In genomic region chr7:12423355-12423994, GRCh38 we compare ENCODE assay signal across 16 cellular contexts. TPM values are rescaled to one million over a fixed set of nuclear protein-coding genes. Genes with fewer than 3 reads are reported as not detected.
DNase-seq lines count a peak whose midpoint lies in the region; ATAC-seq and TF ChIP-seq lines count a peak whose summit lies in the region.
"Had no signal": no experiment of that assay in that cellular context is flagged by ENCODE, and none has a peak within 500 bp of the region (broad histone marks: within the 10 kb centered on the region; RNA-seq: fewer than 3 reads in every experiment).

No MANE protein-coding gene starts in this region.

- H3K9me3 ChIP-seq in PC-9 (ENCODE audit: insufficient read depth, low read depth) (peaks cover 8% of the 10 kb centered on the region; the same call in 1 of the 2 replicates), osteoblast (ENCODE audit: low read depth, low read length) (no peaks in the 10 kb centered on the region), mucosa of descending colon (no peaks in the 10 kb centered on the region)
- no peaks in the 10 kb centered on the region for H3K9me3 ChIP-seq in naive thymus-derived CD4-positive, alpha-beta T cell (ENCODE audit: control insufficient read depth in 2 of 3, low read length in 3 of 3)
- H3K9me3 ChIP-seq: SJCRH30 had no signal

- ATAC-seq in mucosa of descending colon: no peak
- no peak for ATAC-seq in HG03521 (IDR thresholded peaks at IDR 0.05; ENCODE audit: unreplicated experiment)
- ATAC-seq in naive thymus-derived CD4-positive, alpha-beta T cell: no peak
- ATAC-seq: CD8-positive, alpha-beta T cell; left ventricle myocardium superior had no signal

- BruUV-seq in PC-9 (replicated peaks; lab: Mats Ljungman, UMichigan): TSS peak; percentile 69

- CTCF ChIA-PET in PC-9 (lab: Charles Lee): interaction anchor here (1.1 kb wide), 1 partner anchor 35 kb away, joined by 3 read pairs; no protein-coding TSS in a partner anchor
- CTCF ChIA-PET in naive thymus-derived CD4-positive, alpha-beta T cell (lab: Charles Lee): no interaction called here

- POLR2A ChIA-PET in PC-9 (lab: Charles Lee; ENCODE audit: unreplicated experiment): no interaction called here
- POLR2A ChIA-PET in naive thymus-derived CD4-positive, alpha-beta T cell (lab: Charles Lee): no interaction called here

- DNase-seq in GM04503 (ENCODE audit: low read depth) (peak; percentile 29), PC-9 (peak in 1 of 2 experiments; percentile 91), epithelial cell of prostate (ENCODE audit: low read depth, low spot score) (no peak), osteoblast (ENCODE audit: insufficient read length, low spot score, missing footprints) (peak; percentile 77), mucosa of descending colon (no peak), NCI-H524 (lab: John Stamatoyannopoulos, UW) (no peak)
- no peak for DNase-seq in naive thymus-derived CD4-positive, alpha-beta T cell
- DNase-seq: activated naive CD4-positive, alpha-beta T cell treated with anti-CD3 and anti-CD28 coated beads, Interleukin-2, amount 50 U/mL, for 16 hours; CD8-positive, alpha-beta T cell; left ventricle myocardium superior; NCI-H2029 treated with DMSO at 0.1 percent for 48 hours; NK-92 treated with Interleukin-12 subunit alpha and Interleukin-12 subunit beta, amount 100 ng/mL, for 24 hours; sigmoid colon; SJCRH30; WERI-Rb-1 had no signal

- H3K9me2 ChIP-seq in PC-9 (ENCODE audit: insufficient read depth): no peaks in the 10 kb centered on the region

- H3F3A ChIP-seq in PC-9 (ENCODE audit: insufficient read depth, low read depth): peaks cover 24% of the 10 kb centered on the region

- H3K9me3 Mint-ChIP-seq in naive thymus-derived CD4-positive, alpha-beta T cell: peaks cover 0 to 10% (median 2%) of the 10 kb centered on the region in 11 donors
- H3K9me3 Mint-ChIP-seq: CD8-positive, alpha-beta T cell had no signal

- H3K4me3 Mint-ChIP-seq in naive thymus-derived CD4-positive, alpha-beta T cell: no peak overlapping the region
- H3K4me3 Mint-ChIP-seq: CD8-positive, alpha-beta T cell had no signal

- H3K4me1 ChIP-seq in PC-9 (replicated peaks; ENCODE audit: insufficient read depth): peaks cover 37% of the 10 kb centered on the region
- H3K4me1 ChIP-seq in osteoblast (ENCODE audit: insufficient read depth, low read length): peaks cover 23% of the 10 kb centered on the region
- H3K4me1 ChIP-seq in mucosa of descending colon (ENCODE audit: low read depth): no peaks in the 10 kb centered on the region
- no peaks in the 10 kb centered on the region for H3K4me1 ChIP-seq in naive thymus-derived CD4-positive, alpha-beta T cell (ENCODE audit: control insufficient read depth in 2 of 2, insufficient read depth in 2 of 2, low read length in 2 of 2)
- H3K4me1 ChIP-seq: sigmoid colon had no signal

- no peaks in the 10 kb centered on the region for H3K27me3 ChIP-seq in PC-9 (ENCODE audit: insufficient read depth, low read depth)
- H3K27me3 ChIP-seq in osteoblast (ENCODE audit: insufficient read depth, low read length): no peaks in the 10 kb centered on the region
- no peaks in the 10 kb centered on the region for H3K27me3 ChIP-seq in naive thymus-derived CD4-positive, alpha-beta T cell (ENCODE audit: control insufficient read depth in 2 of 2, insufficient read depth in 2 of 2, low read length in 2 of 2)
- H3K27me3 ChIP-seq: sigmoid colon, SJCRH30 had no signal

- H4K20me1 ChIP-seq in PC-9 (ENCODE audit: insufficient read depth) (no peaks in the 10 kb centered on the region), osteoblast (ENCODE audit: insufficient read depth, low read length) (no peaks in the 10 kb centered on the region)

- peak overlapping the region; percentile 39; the same call in 1 of the 2 replicates for H3K4me3 ChIP-seq in PC-9
- peak overlapping the region; percentile 48 for H3K4me3 ChIP-seq in osteoblast (ENCODE audit: insufficient read depth, low read length)
- H3K4me3 ChIP-seq in mucosa of descending colon: no peak overlapping the region
- no peak overlapping the region for H3K4me3 ChIP-seq in naive thymus-derived CD4-positive, alpha-beta T cell (ENCODE audit: low read length)
- H3K4me3 ChIP-seq: sigmoid colon, SJCRH30 had no signal

- no peaks in the 10 kb centered on the region for H3K36me3 Mint-ChIP-seq in naive thymus-derived CD4-positive, alpha-beta T cell
- H3K36me3 Mint-ChIP-seq: CD8-positive, alpha-beta T cell had no signal

- H3K27me3 Mint-ChIP-seq in naive thymus-derived CD4-positive, alpha-beta T cell: peaks cover 3 to 19% (median 13%) of the 10 kb centered on the region in 5 donors

- no peak overlapping the region for H3K27ac Mint-ChIP-seq in naive thymus-derived CD4-positive, alpha-beta T cell
- H3K27ac Mint-ChIP-seq: CD8-positive, alpha-beta T cell had no signal

- TF ChIP-seq CTCF in PC-9 (conservative IDR thresholded peaks at IDR 0.05) (no peak), osteoblast (IDR thresholded peaks at IDR 0.05; ENCODE audit: extremely low read depth, low read depth, low read length) (no peak), mucosa of descending colon (IDR thresholded peaks at IDR 0.05) (no peak)

- H3K4me1 Mint-ChIP-seq in naive thymus-derived CD4-positive, alpha-beta T cell: no peaks in the 10 kb centered on the region

- H2AFZ ChIP-seq in PC-9: peak overlapping the region; percentile 52
- peak overlapping the region; percentile 57 for H2AFZ ChIP-seq in osteoblast (ENCODE audit: low read length)

- H3K4me2 ChIP-seq in PC-9 (peak overlapping the region; percentile 61), osteoblast (ENCODE audit: insufficient read depth, low read length) (peak overlapping the region; percentile 74)

- H3K36me3 ChIP-seq in PC-9 (ENCODE audit: low read depth) (no peaks in the 10 kb centered on the region), osteoblast (ENCODE audit: insufficient read depth, low read length) (no peaks in the 10 kb centered on the region), mucosa of descending colon (ENCODE audit: low read depth) (no peaks in the 10 kb centered on the region)
- H3K36me3 ChIP-seq in naive thymus-derived CD4-positive, alpha-beta T cell (ENCODE audit: control insufficient read depth in 2 of 3, insufficient read depth in 3 of 3, low read length in 3 of 3): no peaks in the 10 kb centered on the region
- H3K36me3 ChIP-seq: sigmoid colon, SJCRH30, WERI-Rb-1 had no signal

- intact Hi-C loops in PC-9 (cut with micrococcal nuclease; ENCODE audit: unreplicated experiment): loop anchor here (1.0 kb wide), 1 partner anchor 20 kb away; the partner anchor contains the start of gene VWDE
- intact Hi-C loops in mucosa of descending colon (cut with DNase I, micrococcal nuclease): no loop called here
- intact Hi-C loops in naive thymus-derived CD4-positive, alpha-beta T cell (cut with micrococcal nuclease): no loop called here

- H3K27ac ChIP-seq in PC-9: peak overlapping the region; percentile 86
- H3K27ac ChIP-seq in epithelial cell of prostate: peak overlapping the region; percentile 56
- no peak overlapping the region for H3K27ac ChIP-seq in osteoblast (ENCODE audit: low read depth, low read length)
- H3K27ac ChIP-seq in naive thymus-derived CD4-positive, alpha-beta T cell (ENCODE audit: low read depth, low read length): no peak overlapping the region
- H3K27ac ChIP-seq: sigmoid colon, SJCRH30, WERI-Rb-1 had no signal

- H3K79me2 ChIP-seq in PC-9 (ENCODE audit: low read depth) (no peaks in the 10 kb centered on the region), osteoblast (ENCODE audit: insufficient read depth, low read length) (no peaks in the 10 kb centered on the region)

RNA-seq across cellular contexts. Expression of gene VWDE, which starts 19.8 kb away (rescaled TPM):
- total RNA-seq in PC-9 (2021) (27.3 and 28.8 TPM in 2 replicates), osteoblast (under 0.01 TPM in 1 of 2 replicates, not detected in the other), mucosa of descending colon (1 to 10 TPM; 1.3 to 1.8 (median 1.4) TPM)
- 1 to 10 TPM; 1.3 to 4.9 (median 3.9) TPM for total RNA-seq in naive thymus-derived CD4-positive, alpha-beta T cell
- under 1 TPM; 0.13 to 0.76 TPM for polyA plus RNA-seq in naive thymus-derived CD4-positive, alpha-beta T cell
- total RNA-seq: left ventricle myocardium superior, SJCRH30 had no signal

Comparison
In these comparisons a context has a peak if more than half of its experiments do, and no peak if none do; other contexts are left out.
1. DNase-seq: peak in GM04503 (single experiment) and osteoblast (single experiment); none in epithelial cell of prostate (single experiment), mucosa of descending colon (0 of 3), NCI-H524 (0 of 2) and naive thymus-derived CD4-positive, alpha-beta T cell (0 of 9).
2. H3K27ac ChIP-seq: peak in PC-9 (single experiment) and epithelial cell of prostate (single experiment); none in osteoblast (single experiment) and naive thymus-derived CD4-positive, alpha-beta T cell (single experiment).
3. H3K4me3 ChIP-seq: peak in PC-9 (single experiment) and osteoblast (single experiment); none in mucosa of descending colon (single experiment) and naive thymus-derived CD4-positive, alpha-beta T cell (single experiment).